ENCODE assay signal across 31 cellular contexts in genomic region chr3:16595778-16596177, GRCh38. TPM values are rescaled to one million over a fixed set of nuclear protein-coding genes. Genes with fewer than 3 reads are reported as not detected.
DNase-seq lines count a peak whose midpoint lies in the region; ATAC-seq, FAIRE-seq and TF ChIP-seq lines count a peak whose summit lies in the region.
"Had no signal": no experiment of that assay in that cellular context is flagged by ENCODE, and none has a peak within 500 bp of the region (broad histone marks: within the 10 kb centered on the region; RNA-seq: fewer than 3 reads in every experiment).

No MANE protein-coding gene starts in this region.

- no peaks in the 10 kb centered on the region for H3K36me3 Mint-ChIP-seq in activated T-helper 1 cell treated with anti-CD3 and anti-CD28 coated beads, Interleukin-12 subunit alpha, Interleukin-12 subunit beta, Interleukin-2, Interleukin-4 antibody, amounts not matched to agents 30 ng/mL and 10 ng/mL and 1 ng/mL, durations not matched to agents 14 hours and 24 hours and 36 hours (ENCODE audit: low read depth)
- H3K36me3 Mint-ChIP-seq: CD14-positive monocyte, naive B cell had no signal

- no peaks in the 10 kb centered on the region for H3K79me2 ChIP-seq in GM23248 (ENCODE audit: insufficient read depth)
- no peaks in the 10 kb centered on the region for H3K79me2 ChIP-seq in endothelial cell of umbilical vein (ENCODE audit: control insufficient read depth, insufficient read depth, low read length)

- TF ChIP-seq CTCF in A549 (IDR thresholded peaks at IDR 0.05) (no peak), endothelial cell of umbilical vein (IDR thresholded peaks at IDR 0.05; ENCODE audit: extremely low read depth in 1 of 2, insufficient read depth in 1 of 2, low read depth in 1 of 2, low read length in 2 of 2) (no peak)

- H4K20me1 ChIP-seq in GM23248 (ENCODE audit: insufficient read depth) (no peaks in the 10 kb centered on the region), endothelial cell of umbilical vein (replicated peaks; ENCODE audit: control insufficient read depth, extremely low read depth, insufficient read depth, low read length) (no peaks in the 10 kb centered on the region)

- H3K9ac ChIP-seq in GM23248 (no peak overlapping the region), endothelial cell of umbilical vein (replicated peaks; ENCODE audit: extremely low read depth, insufficient read depth, low read length) (no peak overlapping the region)

- intact Hi-C loops in activated T-helper 1 cell treated with anti-CD3 and anti-CD28 coated beads, Interleukin-12 subunit alpha, Interleukin-12 subunit beta, Interleukin-2, Interleukin-4 antibody, amounts not matched to agents 30 ng/mL and 10 ng/mL and 1 ng/mL, durations not matched to agents 14 hours and 24 hours and 36 hours (cut with micrococcal nuclease) = loop anchor here (1.0 to 5.0 kb wide), 16 partner anchors 45 to 1147 kb away; partner anchors contain the start of genes OXNAD1, PLCL2, RFTN1 and TBC1D5
- intact Hi-C loops in endothelial cell of umbilical vein (cut with micrococcal nuclease) = no loop called here

- no peak overlapping the region for H3K27ac ChIP-seq in A549
- no peak overlapping the region for H3K27ac ChIP-seq in GM23248
- no peak overlapping the region for H3K27ac ChIP-seq in endothelial cell of umbilical vein (ENCODE audit: insufficient read depth, low read depth, low read length)
- H3K27ac ChIP-seq: body of pancreas, colonic mucosa, heart left ventricle, SJSA1, tibial artery had no signal

- H3K27me3 ChIP-seq in GM23248 (replicated peaks; ENCODE audit: insufficient read depth) (no peaks in the 10 kb centered on the region), endothelial cell of umbilical vein (ENCODE audit: control insufficient read depth in 2 of 2, insufficient read depth in 2 of 2, low read length in 2 of 2) (peaks cover 0 to 2% of the 10 kb centered on the region in 2 experiments)
- H3K27me3 ChIP-seq: body of pancreas, colonic mucosa, heart left ventricle, tibial artery had no signal

- H3K9me3 Mint-ChIP-seq in activated T-helper 1 cell treated with anti-CD3 and anti-CD28 coated beads, Interleukin-12 subunit alpha, Interleukin-12 subunit beta, Interleukin-2, Interleukin-4 antibody, amounts not matched to agents 30 ng/mL and 10 ng/mL and 1 ng/mL, durations not matched to agents 14 hours and 24 hours and 36 hours = no peaks in the 10 kb centered on the region
- H3K9me3 Mint-ChIP-seq: CD14-positive monocyte; naive B cell; T-helper 1 cell treated with Interleukin-12 subunit alpha and Interleukin-12 subunit beta and Interleukin-4 antibody, amounts not matched to agents 30 μg/mL and 1 μg/mL, for 36 hours had no signal

- H3K4me1 Mint-ChIP-seq in activated T-helper 1 cell treated with anti-CD3 and anti-CD28 coated beads, Interleukin-12 subunit alpha, Interleukin-12 subunit beta, Interleukin-2, Interleukin-4 antibody, amounts not matched to agents 30 ng/mL and 10 ng/mL and 1 ng/mL, durations not matched to agents 14 hours and 24 hours and 36 hours (ENCODE audit: low read depth) = peaks cover 29% of the 10 kb centered on the region
- H3K4me1 Mint-ChIP-seq: CD14-positive monocyte had no signal

- peak overlapping the region; percentile 41 for H3K4me3 Mint-ChIP-seq in activated T-helper 1 cell treated with anti-CD3 and anti-CD28 coated beads, Interleukin-12 subunit alpha, Interleukin-12 subunit beta, Interleukin-2, Interleukin-4 antibody, amounts not matched to agents 30 ng/mL and 10 ng/mL and 1 ng/mL, durations not matched to agents 14 hours and 24 hours and 36 hours
- H3K4me3 Mint-ChIP-seq: CD14-positive monocyte; naive B cell; T-helper 1 cell treated with Interleukin-12 subunit alpha and Interleukin-12 subunit beta and Interleukin-4 antibody, amounts not matched to agents 30 μg/mL and 1 μg/mL, for 36 hours had no signal

- no peak for DNase-seq in A549 (ENCODE audit: low read depth in 1 of 2, low spot score in 1 of 2)
- peak; percentile 39 for DNase-seq in GM23248
- no peak for DNase-seq in activated T-helper 1 cell treated with anti-CD3 and anti-CD28 coated beads, Interleukin-12 subunit alpha, Interleukin-12 subunit beta, Interleukin-2, Interleukin-4 antibody, amounts not matched to agents 30 ng/mL and 10 ng/mL and 1 ng/mL, durations not matched to agents 14 hours and 24 hours and 36 hours (ENCODE audit: low spot score)
- peak; percentile 12 for DNase-seq in endothelial cell of umbilical vein (ENCODE audit: low read depth, low spot score)
- DNase-seq in HPDE6-E6E7 (ENCODE audit: extremely low spot score) = no peak
- DNase-seq in COLO668 (lab: John Stamatoyannopoulos, UW; ENCODE audit: unreplicated experiment) = no peak
- DNase-seq: activated naive CD4-positive, alpha-beta T cell treated with anti-CD3 and anti-CD28 coated beads, Interleukin-2, amount 50 U/mL, for 16 hours; body of pancreas; colonic mucosa; DMS 273 treated with DMSO at 0.1 percent for 48 hours; GF-D8; heart left ventricle; KBM-7; left cardiac atrium; naive B cell; NCI-H1694; NCI-H226; NCI-H82; occipital lobe; small intestine; stimulated activated CD4-positive, alpha-beta T cell treated with anti-CD3 and anti-CD28 coated beads, Interleukin-2, amount 100 ng/mL, for 24 hours; stimulated activated naive CD4-positive, alpha-beta T cell; tibial artery had no signal

- H2AFZ ChIP-seq in GM23248 (no peak overlapping the region), endothelial cell of umbilical vein (ENCODE audit: low read depth, low read length) (no peak overlapping the region)

- ATAC-seq in A549 = no peak
- no peak for ATAC-seq in HG03457 (IDR thresholded peaks at IDR 0.05; ENCODE audit: unreplicated experiment)
- no peak for ATAC-seq in GM18505 (IDR thresholded peaks at IDR 0.05; ENCODE audit: unreplicated experiment)
- ATAC-seq: body of pancreas, heart left ventricle, left cardiac atrium had no signal

- dilution Hi-C loops in endothelial cell of umbilical vein (cut with MboI; ENCODE audit: extremely low pct_ligation_motif_present, low sequenced_read_pairs) = no loop called here

- no peaks in the 10 kb centered on the region for H3K9me3 ChIP-seq in A549
- H3K9me3 ChIP-seq in GM23248 (ENCODE audit: low read depth) = no peaks in the 10 kb centered on the region
- no peaks in the 10 kb centered on the region for H3K9me3 ChIP-seq in endothelial cell of umbilical vein (replicated peaks; ENCODE audit: control insufficient read depth, insufficient read depth, low read length)
- H3K9me3 ChIP-seq: body of pancreas, colonic mucosa, HAP-1, heart left ventricle, SJSA1, tibial artery had no signal

- H3K4me1 ChIP-seq in A549 (no peaks in the 10 kb centered on the region), GM23248 (ENCODE audit: insufficient read depth) (no peaks in the 10 kb centered on the region), endothelial cell of umbilical vein (ENCODE audit: control insufficient read depth, extremely low read depth, insufficient read depth, low read length) (no peaks in the 10 kb centered on the region)
- H3K4me1 ChIP-seq: body of pancreas, colonic mucosa, heart left ventricle, SJSA1, tibial artery had no signal

- TF ChIP-seq EP300 in A549 (IDR thresholded peaks at IDR 0.05) = no peak

- H3K4me3 ChIP-seq in A549 (no peak overlapping the region), GM23248 (no peak overlapping the region), endothelial cell of umbilical vein (replicated peaks in 1 of 3; ENCODE audit: insufficient read depth in 1 of 3, low read depth in 1 of 3, low read length in 3 of 3) (no peak overlapping the region)
- H3K4me3 ChIP-seq: body of pancreas, colonic mucosa, HAP-1, heart left ventricle, SJSA1, tibial artery had no signal

- CTCF ChIA-PET in A549 (lab: Yijun Ruan, JAX) = interaction anchor here (1.0 kb wide), 1 partner anchor 9 kb away, joined by 5 read pairs; no protein-coding TSS in a partner anchor
- CTCF ChIA-PET in endothelial cell of umbilical vein (lab: Charles Lee) = interaction anchor here (1.1 to 2.3 kb wide), 5 partner anchors 8 to 715 kb away, joined by 3 to 10 read pairs (median 6); no protein-coding TSS in a partner anchor

- WGBS in A549 (ENCODE audit: missing lambda C conversion rate) = 39% methylated on average over 3 of the region's 3 CpGs
- WGBS in GM23248 (ENCODE audit: low coverage in 1 of 2, low lambda C conversion rate in 2 of 2, missing lambda C conversion rate in 2 of 2), 2 experiments = 62 to 80% methylated on average over 3 of the region's 3 CpGs

- H3K9me1 ChIP-seq in endothelial cell of umbilical vein (replicated peaks; ENCODE audit: control insufficient read depth, extremely low read depth, insufficient read depth, low read length) = no peaks in the 10 kb centered on the region

- peaks cover 38% of the 10 kb centered on the region for H3K27me3 Mint-ChIP-seq in activated T-helper 1 cell treated with anti-CD3 and anti-CD28 coated beads, Interleukin-12 subunit alpha, Interleukin-12 subunit beta, Interleukin-2, Interleukin-4 antibody, amounts not matched to agents 30 ng/mL and 10 ng/mL and 1 ng/mL, durations not matched to agents 14 hours and 24 hours and 36 hours (ENCODE audit: insufficient read depth)
- H3K27me3 Mint-ChIP-seq: naive B cell had no signal

- in situ Hi-C loops in GM23248 (cut with MboI) = loop anchor here (10.0 kb wide), 1 partner anchor 809 kb away; no protein-coding TSS in a partner anchor

- peak overlapping the region; percentile 85 for H3K27ac Mint-ChIP-seq in activated T-helper 1 cell treated with anti-CD3 and anti-CD28 coated beads, Interleukin-12 subunit alpha, Interleukin-12 subunit beta, Interleukin-2, Interleukin-4 antibody, amounts not matched to agents 30 ng/mL and 10 ng/mL and 1 ng/mL, durations not matched to agents 14 hours and 24 hours and 36 hours
- H3K27ac Mint-ChIP-seq: CD14-positive monocyte; naive B cell; T-helper 1 cell treated with Interleukin-12 subunit alpha and Interleukin-12 subunit beta and Interleukin-4 antibody, amounts not matched to agents 30 μg/mL and 1 μg/mL, for 36 hours had no signal

- TF ChIP-seq POLR2A in A549 (IDR thresholded peaks at IDR 0.05; ENCODE audit: low read length) = no peak
- no peak for TF ChIP-seq POLR2A in endothelial cell of umbilical vein (IDR thresholded peaks at IDR 0.05; ENCODE audit: low read depth, low read length)
- TF ChIP-seq POLR2A in GM18505 (IDR thresholded peaks at IDR 0.05; ENCODE audit: borderline replicate concordance, extremely low read depth, insufficient read depth, insufficient read length) = no peak

- no peak for TF ChIP-seq RAD21 in A549 (conservative IDR thresholded peaks at IDR 0.05 in 1 of 2, IDR thresholded peaks at IDR 0.05 in 1 of 2)

- no peak overlapping the region for H3K4me2 ChIP-seq in A549
- no peak overlapping the region for H3K4me2 ChIP-seq in GM23248 (ENCODE audit: unreplicated experiment)
- no peak overlapping the region for H3K4me2 ChIP-seq in endothelial cell of umbilical vein (ENCODE audit: insufficient read depth, low read length)

- H3K9me2 ChIP-seq in GM23248 (ENCODE audit: insufficient read depth) = no peaks in the 10 kb centered on the region

- H3K36me3 ChIP-seq in GM23248 (ENCODE audit: low read depth) (no peaks in the 10 kb centered on the region), endothelial cell of umbilical vein (ENCODE audit: control insufficient read depth in 2 of 2, extremely low read depth in 1 of 2, insufficient read depth in 2 of 2, low read length in 2 of 2) (no peaks in the 10 kb centered on the region)
- H3K36me3 ChIP-seq: colonic mucosa, HAP-1, heart left ventricle, SJSA1, tibial artery had no signal

- FAIRE-seq in A549 (lab: Jason Lieb, UNC) (peak; percentile 59), endothelial cell of umbilical vein (lab: Jason Lieb, UNC) (no peak)
- FAIRE-seq: small intestine had no signal

- BruUV-seq in endothelial cell of umbilical vein (replicated peaks; lab: Mats Ljungman, UMichigan) = no TSS peak

- H3F3A ChIP-seq in GM23248 (ENCODE audit: insufficient read depth) = no peaks in the 10 kb centered on the region

- POLR2A ChIA-PET in A549 (lab: Yijun Ruan, JAX) (no interaction called here), endothelial cell of umbilical vein (lab: Charles Lee) (no interaction called here)

RNA-seq across cellular contexts. Expression of gene DAZL, which starts 9.4 kb away (rescaled TPM):
- not detected in 2 replicates for polyA plus RNA-seq in A549 (2011; rRNA removed)
- polyA plus RNA-seq in A549 (2012; cell fraction: cytosol; rRNA removed) = not detected in 2 replicates
- polyA plus RNA-seq in A549 (2012; cell fraction: nucleus; rRNA removed) = not detected in 2 replicates
- not detected in 3 replicates for polyA plus RNA-seq in A549 (2017; fragmentation: RNase III; extraction: RNeasy Plus Mini Kit Qiagen cat#74134 plus additional on column Dnase treatment)
- polyA minus RNA-seq in A549 (2011; rRNA and poly(A)+ RNA removed) = not detected in 2 replicates
- total RNA-seq in GM23248 (2014; rRNA removed; shearing (Covaris generic)) = not detected in 2 replicates
- polyA plus RNA-seq in GM23248 (2016; fragmentation: Nextera tagmentation; extraction: Ambion mirVana) = not detected in 2 replicates
- total RNA-seq in activated T-helper 1 cell treated with anti-CD3 and anti-CD28 coated beads, Interleukin-12 subunit alpha, Interleukin-12 subunit beta, Interleukin-2, Interleukin-4 antibody, amounts not matched to agents 30 ng/mL and 10 ng/mL and 1 ng/mL, durations not matched to agents 14 hours and 24 hours and 36 hours = 0.10 TPM in 2 replicates
- total RNA-seq in endothelial cell of umbilical vein = not detected in 2 replicates
- not detected in 2 replicates for polyA plus RNA-seq in endothelial cell of umbilical vein
- polyA plus RNA-seq in endothelial cell of umbilical vein (2011; cell fraction: cytosol; rRNA removed) = not detected in 2 replicates
- not detected in 2 replicates for polyA plus RNA-seq in endothelial cell of umbilical vein (2011; cell fraction: nucleus; rRNA removed)
- not detected in 2 replicates for polyA plus RNA-seq in endothelial cell of umbilical vein (2012)
- polyA minus RNA-seq in endothelial cell of umbilical vein = not detected in 2 replicates
- not detected for polyA minus RNA-seq in endothelial cell of umbilical vein (2011; cell fraction: cytosol; rRNA and poly(A)+ RNA removed)
- polyA minus RNA-seq in endothelial cell of umbilical vein (2011; cell fraction: nucleus; rRNA and poly(A)+ RNA removed) = not detected in 2 replicates
- total RNA-seq: body of pancreas, colonic mucosa, heart left ventricle, HT-29, left cardiac atrium, mesenteric fat pad, occipital lobe, SJSA1 had no signal
- polyA plus RNA-seq: CD14-positive monocyte, heart left ventricle, small intestine had no signal

Comparison
In these comparisons a context has a peak if more than half of its experiments do, and no peak if none do; other contexts are left out.
1. DNase-seq: peak in GM23248 (single experiment) and endothelial cell of umbilical vein (single experiment); none in A549 (0 of 2), activated T-helper 1 cell treated with anti-CD3 and anti-CD28 coated beads, Interleukin-12 subunit alpha, Interleukin-12 subunit beta, Interleukin-2, Interleukin-4 antibody, amounts not matched to agents 30 ng/mL and 10 ng/mL and 1 ng/mL, durations not matched to agents 14 hours and 24 hours and 36 hours (single experiment), HPDE6-E6E7 (single experiment) and COLO668 (single experiment).